Comparison of ENCODE assay signal across 1 cellular context in genomic region chr3:32129832-32130231, GRCh38.
TF ChIP-seq lines count a peak whose summit lies in the region.

No MANE protein-coding gene starts in this region.

TF ChIP-seq in HepG2, 621 proteins besides CTCF, POLR2A, EP300 and RAD21 (continued from another document):
- TF ChIP-seq SAFB2 (CRISPR knock-in tag; IDR thresholded peaks at IDR 0.05; ENCODE audit: borderline replicate concordance, low read depth), result no peak
